In the genomic region with DNA sequence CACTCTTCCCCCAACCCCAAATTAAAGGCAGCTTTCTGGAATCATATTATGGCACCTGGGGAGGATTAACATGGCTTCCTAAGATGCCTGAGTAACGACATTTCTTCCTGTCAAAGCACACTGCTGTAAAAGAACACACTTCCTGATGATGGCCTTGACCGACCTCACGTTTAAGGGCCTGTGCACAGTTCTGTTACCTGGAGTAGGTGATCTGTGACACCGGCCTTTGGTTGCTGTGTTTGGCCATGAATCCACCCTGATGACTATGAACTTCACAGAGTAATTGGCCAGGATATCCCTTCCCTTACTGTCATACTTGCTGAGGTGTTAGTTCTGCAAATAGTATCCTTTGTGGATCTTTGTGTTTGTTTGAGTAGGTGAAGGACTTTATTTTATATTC, we compare ENCODE assay signal across 24 cellular contexts. TPM values are rescaled to one million over a fixed set of nuclear protein-coding genes. Genes with fewer than 3 reads are reported as not detected.
"Had no signal": no experiment of that assay in that cellular context is flagged by ENCODE, and none has a peak within 500 bp of the region (broad histone marks: within the 10 kb centered on the region; RNA-seq: fewer than 3 reads in every experiment).

No MANE protein-coding gene starts in this region.

- H3K36me3 ChIP-seq: colonic mucosa, lower lobe of right lung, spleen, upper lobe of right lung had no signal

- ATAC-seq: activated CD8-positive, alpha-beta T cell treated with anti-CD3 and anti-CD28 coated beads, Interleukin-2, amount 10 ng/mL, durations not matched to agents 7 days and 5 days; body of pancreas; lower lobe of right lung; upper lobe of right lung had no signal

- H3K4me3 Mint-ChIP-seq: activated CD4-positive, alpha-beta T cell treated with anti-CD3 and anti-CD28 coated beads, Interleukin-2, amount 10 ng/mL, durations not matched to agents 24 days and 14 days; activated CD8-positive, alpha-beta T cell treated with anti-CD3 and anti-CD28 coated beads, Interleukin-2, amount 10 ng/mL, durations not matched to agents 7 days and 5 days; activated naive CD8-positive, alpha-beta T cell treated with anti-CD3 and anti-CD28 coated beads, Interleukin-2, amount 10 ng/mL, durations not matched to agents 7 days and 5 days; activated T-cell treated with anti-CD3 and anti-CD28 coated beads, Interleukin-2, amount 50 U/mL, for 24 hours; nephron progenitor cell had no signal

- H3K4me3 ChIP-seq: body of pancreas, colonic mucosa, lower lobe of right lung, spleen, upper lobe of right lung had no signal

- H3K4me1 ChIP-seq: body of pancreas, colonic mucosa, spleen had no signal

- H3K9me3 Mint-ChIP-seq: activated CD4-positive, alpha-beta T cell treated with anti-CD3 and anti-CD28 coated beads, Interleukin-2, amount 10 ng/mL, durations not matched to agents 24 days and 14 days; activated naive CD8-positive, alpha-beta T cell treated with anti-CD3 and anti-CD28 coated beads, Interleukin-2, amount 10 ng/mL, durations not matched to agents 7 days and 5 days; activated T-cell treated with anti-CD3 and anti-CD28 coated beads, Interleukin-2, amount 50 U/mL, for 24 hours; activated T-helper 2 cell treated with anti-CD3 and anti-CD28 coated beads, Interferon-gamma antibody, Interleukin-2, Interleukin-4, amounts not matched to agents 10 μg/mL and 5 μg/mL and 100 μg/mL, durations not matched to agents 14 hours and 24 hours and 36 hours; nephron progenitor cell had no signal

- DNase-seq: activated CD4-positive, alpha-beta T cell treated with anti-CD3 and anti-CD28 coated beads, Interleukin-2, amount 10 ng/mL, durations not matched to agents 24 days and 14 days; activated CD8-positive, alpha-beta T cell treated with anti-CD3 and anti-CD28 coated beads, Interleukin-2, amount 10 ng/mL, durations not matched to agents 7 days and 5 days; activated naive CD4-positive, alpha-beta T cell treated with Interleukin-2 at 50 U/mL for 16 hours; activated naive CD8-positive, alpha-beta T cell treated with anti-CD3 and anti-CD28 coated beads, Interleukin-2, amount 10 ng/mL, durations not matched to agents 7 days and 5 days; activated T-cell treated with anti-CD3 and anti-CD28 coated beads, Interleukin-2, amount 50 U/mL, for 24 hours; amygdala; body of pancreas; caudate nucleus; colonic mucosa; erythroblast; head of caudate nucleus; lower lobe of right lung; midbrain; nephron progenitor cell; occipital lobe; posterior cingulate gyrus; spleen; stimulated activated naive CD4-positive, alpha-beta T cell; T-helper 1 cell; T-helper 9 cell; upper lobe of right lung had no signal

- H3K27me3 ChIP-seq: body of pancreas, colonic mucosa, spleen, upper lobe of right lung had no signal

- H3K27ac Mint-ChIP-seq: activated CD4-positive, alpha-beta T cell treated with anti-CD3 and anti-CD28 coated beads, Interleukin-2, amount 10 ng/mL, durations not matched to agents 24 days and 14 days; activated CD8-positive, alpha-beta T cell treated with anti-CD3 and anti-CD28 coated beads, Interleukin-2, amount 10 ng/mL, durations not matched to agents 7 days and 5 days; activated naive CD8-positive, alpha-beta T cell treated with anti-CD3 and anti-CD28 coated beads, Interleukin-2, amount 10 ng/mL, durations not matched to agents 7 days and 5 days; activated T-cell treated with anti-CD3 and anti-CD28 coated beads, Interleukin-2, amount 50 U/mL, for 24 hours; activated T-helper 2 cell treated with anti-CD3 and anti-CD28 coated beads, Interferon-gamma antibody, Interleukin-2, Interleukin-4, amounts not matched to agents 10 μg/mL and 5 μg/mL and 100 μg/mL, durations not matched to agents 14 hours and 24 hours and 36 hours; nephron progenitor cell had no signal

- H3K4me1 Mint-ChIP-seq: activated CD4-positive, alpha-beta T cell treated with anti-CD3 and anti-CD28 coated beads, Interleukin-2, amount 10 ng/mL, durations not matched to agents 24 days and 14 days; activated naive CD8-positive, alpha-beta T cell treated with anti-CD3 and anti-CD28 coated beads, Interleukin-2, amount 10 ng/mL, durations not matched to agents 7 days and 5 days had no signal

- H3K27me3 Mint-ChIP-seq: activated CD4-positive, alpha-beta T cell treated with anti-CD3 and anti-CD28 coated beads, Interleukin-2, amount 10 ng/mL, durations not matched to agents 24 days and 14 days; activated naive CD8-positive, alpha-beta T cell treated with anti-CD3 and anti-CD28 coated beads, Interleukin-2, amount 10 ng/mL, durations not matched to agents 7 days and 5 days; activated T-cell treated with anti-CD3 and anti-CD28 coated beads, Interleukin-2, amount 50 U/mL, for 24 hours had no signal

- H3K9me3 ChIP-seq: body of pancreas, colonic mucosa, lower lobe of right lung, spleen, upper lobe of right lung had no signal

- H3K36me3 Mint-ChIP-seq: activated naive CD8-positive, alpha-beta T cell treated with anti-CD3 and anti-CD28 coated beads, Interleukin-2, amount 10 ng/mL, durations not matched to agents 7 days and 5 days had no signal

- FAIRE-seq: endometrium, frontal cortex had no signal

- H3K27ac ChIP-seq: body of pancreas, colonic mucosa, lower lobe of right lung, spleen, upper lobe of right lung had no signal

RNA-seq across cellular contexts. Expression of a gene that starts 45.8 kb away (rescaled TPM):
- total RNA-seq: activated CD4-positive, alpha-beta T cell treated with anti-CD3 and anti-CD28 coated beads, Interleukin-2, amount 10 ng/mL, durations not matched to agents 24 days and 14 days; activated CD8-positive, alpha-beta T cell treated with anti-CD3 and anti-CD28 coated beads, Interleukin-2, amount 10 ng/mL, durations not matched to agents 7 days and 5 days; activated naive CD8-positive, alpha-beta T cell treated with anti-CD3 and anti-CD28 coated beads, Interleukin-2, amount 10 ng/mL, durations not matched to agents 7 days and 5 days; activated T-helper 2 cell treated with anti-CD3 and anti-CD28 coated beads, Interferon-gamma antibody, Interleukin-2, Interleukin-4, amounts not matched to agents 10 μg/mL and 5 μg/mL and 100 μg/mL, durations not matched to agents 14 hours and 24 hours and 36 hours had no signal
